20 cellular contexts compared by ENCODE assay signal in genomic region chr18:23704806-23705205, GRCh38.
"Had no signal": no experiment of that assay in that cellular context is flagged by ENCODE, and none has a peak within 500 bp of the region (broad histone marks: within the 10 kb centered on the region; RNA-seq: fewer than 3 reads in every experiment).

No MANE protein-coding gene starts in this region.

- H3K9me3 ChIP-seq: MG63, SK-N-SH had no signal

- H3K27me3 ChIP-seq: MG63 had no signal

- DNase-seq: Karpas-422, KG1, MG63, NCI-H1092, NCI-H1105 treated with DMSO at 0.1 percent for 48 hours, NCI-H1417 treated with DMSO at 0.1 percent for 48 hours, NCI-H146, NCI-H1694 treated with DMSO at 0.1 percent for 48 hours, NCI-H2029, NCI-H2081 treated with DMSO at 0.1 percent for 48 hours, NCI-H2171, NCI-H446, NCI-H510A, NCI-H524 treated with DMSO at 0.1 percent for 48 hours, NCI-H69, NCI-H774, RPMI8226, SHP77, SK-N-SH had no signal

- FAIRE-seq: RCC 7860 had no signal

- H3K4me3 ChIP-seq: MG63 had no signal
